Comparison of ENCODE assay signal across 1 cellular context in the genomic region with DNA sequence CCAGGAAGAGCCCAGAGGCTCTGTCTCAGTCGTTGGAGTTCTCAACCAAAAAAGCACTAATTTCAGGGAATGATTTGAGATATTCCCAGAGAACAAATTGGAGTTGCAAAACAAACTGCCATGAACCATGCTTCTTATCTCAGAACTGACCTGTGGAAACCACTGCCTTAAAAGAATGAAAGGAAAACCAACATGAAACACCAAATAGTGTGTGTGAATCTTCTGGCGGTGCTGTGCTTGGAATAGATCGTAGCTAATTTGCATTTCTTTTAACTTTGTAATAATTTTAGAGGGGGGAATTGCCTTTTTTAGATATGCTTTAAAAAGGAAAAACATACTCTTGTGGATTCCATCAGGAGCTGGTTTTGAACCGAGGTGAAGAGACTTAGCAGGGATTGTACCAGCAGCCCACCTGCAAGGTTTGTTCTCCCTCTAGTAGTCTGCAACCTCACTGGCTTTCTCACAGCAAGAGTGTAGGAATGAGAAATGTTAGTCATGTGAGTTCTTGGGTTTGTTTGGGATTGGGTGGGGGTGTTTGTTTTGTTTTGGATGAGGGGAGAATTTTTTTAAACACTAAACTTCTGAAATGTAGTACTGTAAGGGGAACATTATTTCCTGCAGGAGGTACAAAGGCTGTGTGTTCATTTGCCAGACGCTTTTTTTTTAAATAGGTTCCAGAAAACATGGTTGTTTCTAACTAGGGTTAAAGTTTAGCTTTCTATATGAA.
TF ChIP-seq lines count a peak whose summit lies in the region.

No MANE protein-coding gene starts in this region.

TF ChIP-seq in GM12878, 131 proteins besides CTCF, POLR2A, EP300 and RAD21 (continued from another document):
- TF ChIP-seq ZBTB40 (IDR thresholded peaks at IDR 0.05; ENCODE audit: borderline replicate concordance), result no peak
- TF ChIP-seq, protein P1, sequence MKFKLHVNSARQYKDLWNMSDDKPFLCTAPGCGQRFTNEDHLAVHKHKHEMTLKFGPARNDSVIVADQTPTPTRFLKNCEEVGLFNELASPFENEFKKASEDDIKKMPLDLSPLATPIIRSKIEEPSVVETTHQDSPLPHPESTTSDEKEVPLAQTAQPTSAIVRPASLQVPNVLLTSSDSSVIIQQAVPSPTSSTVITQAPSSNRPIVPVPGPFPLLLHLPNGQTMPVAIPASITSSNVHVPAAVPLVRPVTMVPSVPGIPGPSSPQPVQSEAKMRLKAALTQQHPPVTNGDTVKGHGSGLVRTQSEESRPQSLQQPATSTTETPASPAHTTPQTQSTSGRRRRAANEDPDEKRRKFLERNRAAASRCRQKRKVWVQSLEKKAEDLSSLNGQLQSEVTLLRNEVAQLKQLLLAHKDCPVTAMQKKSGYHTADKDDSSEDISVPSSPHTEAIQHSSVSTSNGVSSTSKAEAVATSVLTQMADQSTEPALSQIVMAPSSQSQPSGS (IDR thresholded peaks at IDR 0.05; ENCODE audit: low read length), result no peak
- TF ChIP-seq EZH2 (IDR thresholded peaks at IDR 0.05; ENCODE audit: borderline replicate concordance, control insufficient read depth, low read depth, low read length), result no peak
- no peak for TF ChIP-seq NKRF (conservative IDR thresholded peaks at IDR 0.05)
- no peak for TF ChIP-seq TARDBP (IDR thresholded peaks at IDR 0.05; ENCODE audit: borderline replicate concordance)
- no peak for TF ChIP-seq KLF5 (IDR thresholded peaks at IDR 0.05; ENCODE audit: partially characterized antibody)
- no peak for TF ChIP-seq SMAD5 (IDR thresholded peaks at IDR 0.05; ENCODE audit: low read depth)
- TF ChIP-seq NR2C2 (IDR thresholded peaks at IDR 0.05; ENCODE audit: borderline replicate concordance, control insufficient read depth, insufficient read length, low read depth), result no peak
- no peak for TF ChIP-seq SIX5 (IDR thresholded peaks at IDR 0.05; ENCODE audit: low read depth, low read length, severe bottlenecking)
- TF ChIP-seq RB1 (IDR thresholded peaks at IDR 0.05; ENCODE audit: borderline replicate concordance), result no peak
- TF ChIP-seq POLR2AphosphoS5 (IDR thresholded peaks at IDR 0.05; ENCODE audit: low read length), result no peak
